ENCODE assay signal across 2 cellular contexts in the genomic region with DNA sequence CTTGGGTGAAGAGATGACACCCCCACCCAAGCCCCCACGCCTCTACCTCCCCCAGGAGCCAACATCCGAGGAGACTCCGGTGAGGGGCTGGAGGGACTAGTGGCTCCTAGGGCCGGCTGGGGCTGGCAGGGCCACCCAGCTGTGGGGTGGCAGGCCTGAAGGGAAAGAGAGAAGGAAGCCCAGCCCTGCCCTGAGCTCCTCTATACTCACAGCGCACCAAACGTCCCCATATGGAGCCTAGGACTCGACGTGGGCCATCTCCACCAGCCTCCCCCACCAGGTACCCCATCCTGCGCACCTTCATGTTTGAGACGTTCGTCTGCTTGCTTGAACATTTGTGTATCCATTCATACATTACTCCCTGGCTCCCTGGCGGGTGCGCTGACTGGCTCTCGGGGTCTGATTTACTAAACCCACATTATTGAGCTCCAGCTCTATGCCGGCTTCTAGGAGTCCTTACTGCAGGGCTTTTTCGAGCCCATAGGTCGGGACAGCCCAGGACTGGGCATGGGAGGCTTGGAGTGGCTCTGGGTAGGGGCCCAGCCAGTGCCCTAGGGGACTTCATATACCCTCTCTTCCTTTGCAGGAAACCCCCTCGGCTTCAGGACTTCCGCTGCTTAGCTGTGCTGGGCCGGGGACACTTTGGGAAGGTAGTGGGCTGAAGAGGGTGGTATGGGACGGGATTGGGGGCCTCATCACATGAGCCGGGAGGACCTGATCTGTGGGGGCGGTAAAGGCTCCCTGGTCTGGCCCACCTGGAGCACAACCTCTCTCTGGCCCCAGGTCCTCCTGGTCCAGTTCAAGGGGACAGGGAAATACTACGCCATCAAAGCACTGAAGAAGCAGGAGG.
TF ChIP-seq lines count a peak whose summit lies in the region.

No MANE protein-coding gene starts in this region.

TF ChIP-seq in HepG2, 621 proteins besides CTCF, POLR2A, EP300 and RAD21:
- TF ChIP-seq ZBTB7A (CRISPR knock-in tag; IDR thresholded peaks at IDR 0.05) (no peak), CCAR2 (optimal IDR thresholded peaks at IDR 0.05; ENCODE audit: low read depth, low read length) (no peak), CENPBD1 (CRISPR knock-in tag; IDR thresholded peaks at IDR 0.05; ENCODE audit: borderline replicate concordance, low read depth) (no peak), ZNF281 (CRISPR knock-in tag; IDR thresholded peaks at IDR 0.05; ENCODE audit: borderline replicate concordance) (no peak), ZNF761 (CRISPR knock-in tag; conservative IDR thresholded peaks at IDR 0.05) (no peak), ZNF776 (CRISPR knock-in tag; IDR thresholded peaks at IDR 0.05) (no peak), NFE2L2 (IDR thresholded peaks at IDR 0.05; ENCODE audit: low read length) (no peak)
- TF ChIP-seq, protein P1, sequence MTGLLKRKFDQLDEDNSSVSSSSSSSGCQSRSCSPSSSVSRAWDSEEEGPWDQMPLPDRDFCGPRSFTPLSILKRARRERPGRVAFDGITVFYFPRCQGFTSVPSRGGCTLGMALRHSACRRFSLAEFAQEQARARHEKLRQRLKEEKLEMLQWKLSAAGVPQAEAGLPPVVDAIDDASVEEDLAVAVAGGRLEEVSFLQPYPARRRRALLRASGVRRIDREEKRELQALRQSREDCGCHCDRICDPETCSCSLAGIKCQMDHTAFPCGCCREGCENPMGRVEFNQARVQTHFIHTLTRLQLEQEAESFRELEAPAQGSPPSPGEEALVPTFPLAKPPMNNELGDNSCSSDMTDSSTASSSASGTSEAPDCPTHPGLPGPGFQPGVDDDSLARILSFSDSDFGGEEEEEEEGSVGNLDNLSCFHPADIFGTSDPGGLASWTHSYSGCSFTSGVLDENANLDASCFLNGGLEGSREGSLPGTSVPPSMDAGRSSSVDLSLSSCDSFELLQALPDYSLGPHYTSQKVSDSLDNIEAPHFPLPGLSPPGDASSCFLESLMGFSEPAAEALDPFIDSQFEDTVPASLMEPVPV (CRISPR knock-in tag; IDR thresholded peaks at IDR 0.05), result no peak
- TF ChIP-seq, protein P2, sequence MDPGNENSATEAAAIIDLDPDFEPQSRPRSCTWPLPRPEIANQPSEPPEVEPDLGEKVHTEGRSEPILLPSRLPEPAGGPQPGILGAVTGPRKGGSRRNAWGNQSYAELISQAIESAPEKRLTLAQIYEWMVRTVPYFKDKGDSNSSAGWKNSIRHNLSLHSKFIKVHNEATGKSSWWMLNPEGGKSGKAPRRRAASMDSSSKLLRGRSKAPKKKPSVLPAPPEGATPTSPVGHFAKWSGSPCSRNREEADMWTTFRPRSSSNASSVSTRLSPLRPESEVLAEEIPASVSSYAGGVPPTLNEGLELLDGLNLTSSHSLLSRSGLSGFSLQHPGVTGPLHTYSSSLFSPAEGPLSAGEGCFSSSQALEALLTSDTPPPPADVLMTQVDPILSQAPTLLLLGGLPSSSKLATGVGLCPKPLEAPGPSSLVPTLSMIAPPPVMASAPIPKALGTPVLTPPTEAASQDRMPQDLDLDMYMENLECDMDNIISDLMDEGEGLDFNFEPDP (CRISPR knock-in tag; conservative IDR thresholded peaks at IDR 0.05), result no peak
- TF ChIP-seq, protein P3, sequence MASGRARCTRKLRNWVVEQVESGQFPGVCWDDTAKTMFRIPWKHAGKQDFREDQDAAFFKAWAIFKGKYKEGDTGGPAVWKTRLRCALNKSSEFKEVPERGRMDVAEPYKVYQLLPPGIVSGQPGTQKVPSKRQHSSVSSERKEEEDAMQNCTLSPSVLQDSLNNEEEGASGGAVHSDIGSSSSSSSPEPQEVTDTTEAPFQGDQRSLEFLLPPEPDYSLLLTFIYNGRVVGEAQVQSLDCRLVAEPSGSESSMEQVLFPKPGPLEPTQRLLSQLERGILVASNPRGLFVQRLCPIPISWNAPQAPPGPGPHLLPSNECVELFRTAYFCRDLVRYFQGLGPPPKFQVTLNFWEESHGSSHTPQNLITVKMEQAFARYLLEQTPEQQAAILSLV (CRISPR knock-in tag; IDR thresholded peaks at IDR 0.05; ENCODE audit: borderline replicate concordance), result no peak

TF ChIP-seq in WTC11, 78 proteins besides CTCF, POLR2A, EP300 and RAD21:
- TF ChIP-seq ZNF416 (CRISPR knock-in tag; IDR thresholded peaks at IDR 0.05), result no peak
- no peak for TF ChIP-seq ETV6 (CRISPR knock-in tag; IDR thresholded peaks at IDR 0.05)
- no peak for TF ChIP-seq ZNF317 (CRISPR knock-in tag; IDR thresholded peaks at IDR 0.05; ENCODE audit: borderline replicate concordance, low read depth)
- TF ChIP-seq, protein P4, sequence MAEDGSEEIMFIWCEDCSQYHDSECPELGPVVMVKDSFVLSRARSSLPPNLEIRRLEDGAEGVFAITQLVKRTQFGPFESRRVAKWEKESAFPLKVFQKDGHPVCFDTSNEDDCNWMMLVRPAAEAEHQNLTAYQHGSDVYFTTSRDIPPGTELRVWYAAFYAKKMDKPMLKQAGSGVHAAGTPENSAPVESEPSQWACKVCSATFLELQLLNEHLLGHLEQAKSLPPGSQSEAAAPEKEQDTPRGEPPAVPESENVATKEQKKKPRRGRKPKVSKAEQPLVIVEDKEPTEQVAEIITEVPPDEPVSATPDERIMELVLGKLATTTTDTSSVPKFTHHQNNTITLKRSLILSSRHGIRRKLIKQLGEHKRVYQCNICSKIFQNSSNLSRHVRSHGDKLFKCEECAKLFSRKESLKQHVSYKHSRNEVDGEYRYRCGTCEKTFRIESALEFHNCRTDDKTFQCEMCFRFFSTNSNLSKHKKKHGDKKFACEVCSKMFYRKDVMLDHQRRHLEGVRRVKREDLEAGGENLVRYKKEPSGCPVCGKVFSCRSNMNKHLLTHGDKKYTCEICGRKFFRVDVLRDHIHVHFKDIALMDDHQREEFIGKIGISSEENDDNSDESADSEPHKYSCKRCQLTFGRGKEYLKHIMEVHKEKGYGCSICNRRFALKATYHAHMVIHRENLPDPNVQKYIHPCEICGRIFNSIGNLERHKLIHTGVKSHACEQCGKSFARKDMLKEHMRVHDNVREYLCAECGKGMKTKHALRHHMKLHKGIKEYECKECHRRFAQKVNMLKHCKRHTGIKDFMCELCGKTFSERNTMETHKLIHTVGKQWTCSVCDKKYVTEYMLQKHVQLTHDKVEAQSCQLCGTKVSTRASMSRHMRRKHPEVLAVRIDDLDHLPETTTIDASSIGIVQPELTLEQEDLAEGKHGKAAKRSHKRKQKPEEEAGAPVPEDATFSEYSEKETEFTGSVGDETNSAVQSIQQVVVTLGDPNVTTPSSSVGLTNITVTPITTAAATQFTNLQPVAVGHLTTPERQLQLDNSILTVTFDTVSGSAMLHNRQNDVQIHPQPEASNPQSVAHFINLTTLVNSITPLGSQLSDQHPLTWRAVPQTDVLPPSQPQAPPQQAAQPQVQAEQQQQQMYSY (CRISPR knock-in tag; IDR thresholded peaks at IDR 0.05), result no peak
- no peak for TF ChIP-seq ZNF671 (CRISPR knock-in tag; IDR thresholded peaks at IDR 0.05)
- TF ChIP-seq JAZF1 (CRISPR knock-in tag; IDR thresholded peaks at IDR 0.05), result no peak
- no peak for TF ChIP-seq SP1 (CRISPR knock-in tag; conservative IDR thresholded peaks at IDR 0.05)
- no peak for TF ChIP-seq ZNF396 (CRISPR knock-in tag; IDR thresholded peaks at IDR 0.05; ENCODE audit: borderline replicate concordance)
- TF ChIP-seq PRRX2 (CRISPR knock-in tag; IDR thresholded peaks at IDR 0.05), result no peak
- TF ChIP-seq SMAD3 (CRISPR knock-in tag; IDR thresholded peaks at IDR 0.05; ENCODE audit: borderline replicate concordance), result no peak
- TF ChIP-seq, protein P5, sequence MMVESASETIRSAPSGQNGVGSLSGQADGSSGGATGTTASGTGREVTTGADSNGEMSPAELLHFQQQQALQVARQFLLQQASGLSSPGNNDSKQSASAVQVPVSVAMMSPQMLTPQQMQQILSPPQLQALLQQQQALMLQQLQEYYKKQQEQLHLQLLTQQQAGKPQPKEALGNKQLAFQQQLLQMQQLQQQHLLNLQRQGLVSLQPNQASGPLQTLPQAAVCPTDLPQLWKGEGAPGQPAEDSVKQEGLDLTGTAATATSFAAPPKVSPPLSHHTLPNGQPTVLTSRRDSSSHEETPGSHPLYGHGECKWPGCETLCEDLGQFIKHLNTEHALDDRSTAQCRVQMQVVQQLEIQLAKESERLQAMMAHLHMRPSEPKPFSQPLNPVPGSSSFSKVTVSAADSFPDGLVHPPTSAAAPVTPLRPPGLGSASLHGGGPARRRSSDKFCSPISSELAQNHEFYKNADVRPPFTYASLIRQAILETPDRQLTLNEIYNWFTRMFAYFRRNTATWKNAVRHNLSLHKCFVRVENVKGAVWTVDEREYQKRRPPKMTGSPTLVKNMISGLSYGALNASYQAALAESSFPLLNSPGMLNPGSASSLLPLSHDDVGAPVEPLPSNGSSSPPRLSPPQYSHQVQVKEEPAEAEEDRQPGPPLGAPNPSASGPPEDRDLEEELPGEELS (CRISPR knock-in tag; IDR thresholded peaks at IDR 0.05), result no peak
- TF ChIP-seq SMAD4 (CRISPR knock-in tag; IDR thresholded peaks at IDR 0.05), result no peak
- no peak for TF ChIP-seq IRF1 (CRISPR knock-in tag; IDR thresholded peaks at IDR 0.05)
- TF ChIP-seq EMX1 (CRISPR knock-in tag; IDR thresholded peaks at IDR 0.05), result no peak
- no peak for TF ChIP-seq MAX (CRISPR knock-in tag; IDR thresholded peaks at IDR 0.05)
- no peak for TF ChIP-seq PREB (CRISPR knock-in tag; IDR thresholded peaks at IDR 0.05; ENCODE audit: borderline replicate concordance)
- TF ChIP-seq, protein P6, sequence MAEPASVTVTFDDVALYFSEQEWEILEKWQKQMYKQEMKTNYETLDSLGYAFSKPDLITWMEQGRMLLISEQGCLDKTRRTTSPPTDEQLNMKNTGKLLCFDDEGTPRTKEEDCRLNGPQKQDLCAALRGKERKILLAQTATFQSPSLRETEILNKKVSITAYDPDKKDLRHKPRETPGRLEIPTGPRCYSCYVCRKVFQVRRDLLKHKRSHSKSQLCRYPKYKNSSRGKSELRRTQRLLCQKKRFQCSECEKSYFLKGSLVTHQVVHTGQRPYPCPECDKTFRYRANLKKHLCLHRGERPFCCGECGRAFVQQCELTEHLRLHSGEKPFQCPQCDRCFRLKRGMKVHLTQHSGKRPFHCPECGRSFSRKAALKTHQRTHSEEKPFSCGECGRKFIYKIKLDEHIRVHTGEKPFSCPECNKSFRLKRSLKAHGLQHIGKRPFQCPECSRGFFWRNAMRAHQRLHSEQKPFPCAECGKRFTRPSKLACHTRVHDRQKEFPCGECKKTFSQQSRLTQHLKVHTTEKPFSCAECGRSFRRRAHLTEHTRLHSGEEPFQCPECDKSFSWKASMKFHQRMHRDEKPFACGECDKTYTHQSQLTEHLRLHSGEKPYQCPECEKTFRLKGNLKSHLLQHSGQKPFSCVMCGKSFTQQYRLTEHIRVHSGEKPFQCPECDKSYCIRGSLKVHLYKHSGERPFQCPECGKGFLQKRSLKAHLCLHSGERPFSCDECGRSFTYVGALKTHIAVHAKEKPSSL (CRISPR knock-in tag; conservative IDR thresholded peaks at IDR 0.05), result no peak
